ENCODE assay signal across 1 cellular context in genomic region chr10:128091636-128092210, GRCh38.
TF ChIP-seq lines count a peak whose summit lies in the region.

No MANE protein-coding gene starts in this region.

TF ChIP-seq in WTC11, 78 proteins besides CTCF, POLR2A, EP300 and RAD21 (continued from another document):
- no peak for TF ChIP-seq STAT6 (CRISPR knock-in tag; conservative IDR thresholded peaks at IDR 0.05; ENCODE audit: low read depth)
- TF ChIP-seq HMGA2 (CRISPR knock-in tag; IDR thresholded peaks at IDR 0.05) = no peak
- TF ChIP-seq TEAD1 (CRISPR knock-in tag; IDR thresholded peaks at IDR 0.05) = no peak
- TF ChIP-seq NR2C2 (CRISPR knock-in tag; IDR thresholded peaks at IDR 0.05) = no peak
